8 cellular contexts compared by ENCODE assay signal in the genomic region with DNA sequence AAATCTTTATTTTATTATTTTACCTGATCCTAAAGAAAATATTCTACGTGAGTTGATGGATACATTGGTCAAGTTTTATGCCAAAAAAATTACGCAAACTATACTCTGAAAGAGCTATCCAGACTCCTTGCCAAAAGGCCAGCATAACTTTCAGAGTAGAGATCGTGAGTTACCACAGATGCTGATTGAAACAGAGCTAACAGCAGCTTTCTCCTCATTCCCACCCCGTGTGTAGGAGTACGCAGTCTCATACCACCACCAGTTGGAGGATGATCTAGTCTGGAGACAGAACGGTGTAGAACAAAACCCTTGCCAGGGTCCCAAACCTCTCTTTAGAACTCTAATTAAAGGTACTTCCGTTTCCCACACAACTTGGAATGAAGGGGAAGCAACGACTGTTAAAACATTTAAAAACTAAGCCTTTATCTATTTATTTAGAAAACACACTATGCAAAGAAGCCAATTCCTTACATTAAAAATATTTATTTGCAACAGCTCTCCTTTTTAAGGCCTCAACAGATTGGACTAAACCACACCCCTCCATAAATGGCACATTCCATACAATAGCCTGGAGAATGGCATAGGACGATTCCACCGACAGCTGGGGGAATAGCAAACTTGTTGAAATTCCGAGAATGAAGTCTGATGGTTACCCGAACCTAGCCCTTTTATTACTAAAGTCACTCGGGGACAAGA.
DNase-seq lines count a peak whose midpoint lies in the region; ATAC-seq lines count a peak whose summit lies in the region.

No MANE protein-coding gene starts in this region.

- CTCF ChIA-PET in activated naive CD4-positive, alpha-beta T cell treated with anti-CD3 and anti-CD28 coated beads, Interleukin-2, amount 10 ng/mL, durations not matched to agents 7 days and 5 days (lab: Charles Lee) = interaction anchor here (0.7 to 1.2 kb wide), 3 partner anchors 11 to 88 kb away, joined by 3 to 5 read pairs (median 3); no protein-coding TSS in a partner anchor

- H3K4me3 Mint-ChIP-seq in activated naive CD4-positive, alpha-beta T cell treated with anti-CD3 and anti-CD28 coated beads, Interleukin-2, amount 10 ng/mL, durations not matched to agents 7 days and 5 days = peak overlapping the region; percentile 93

- H3K27ac Mint-ChIP-seq in activated naive CD4-positive, alpha-beta T cell treated with anti-CD3 and anti-CD28 coated beads, Interleukin-2, amount 10 ng/mL, durations not matched to agents 7 days and 5 days = peak overlapping the region; percentile 91

- no peak for ATAC-seq in HG03045 (IDR thresholded peaks at IDR 0.05; ENCODE audit: unreplicated experiment)
- ATAC-seq in HG03457 (IDR thresholded peaks at IDR 0.05; ENCODE audit: unreplicated experiment) = no peak

- H3K9me3 Mint-ChIP-seq in activated naive CD4-positive, alpha-beta T cell treated with anti-CD3 and anti-CD28 coated beads, Interleukin-2, amount 10 ng/mL, durations not matched to agents 7 days and 5 days = no peaks in the 10 kb centered on the region

- peaks cover 4% of the 10 kb centered on the region for H3K27me3 Mint-ChIP-seq in activated naive CD4-positive, alpha-beta T cell treated with anti-CD3 and anti-CD28 coated beads, Interleukin-2, amount 10 ng/mL, durations not matched to agents 7 days and 5 days

- H3K4me1 Mint-ChIP-seq in activated naive CD4-positive, alpha-beta T cell treated with anti-CD3 and anti-CD28 coated beads, Interleukin-2, amount 10 ng/mL, durations not matched to agents 7 days and 5 days = peaks cover 58% of the 10 kb centered on the region

- DNase-seq in AG08395 (ENCODE audit: low spot score) = peak; percentile 42
- peak; percentile 78 for DNase-seq in NCI-H2227 (lab: John Stamatoyannopoulos, UW; ENCODE audit: unreplicated experiment)
- DNase-seq in activated naive CD4-positive, alpha-beta T cell treated with anti-CD3 and anti-CD28 coated beads, Interleukin-2, amount 10 ng/mL, durations not matched to agents 7 days and 5 days = peak; percentile 30
- peak; percentile 43 for DNase-seq in globus pallidus (ENCODE audit: low spot score)
- DNase-seq in putamen (ENCODE audit: low spot score) = peak; percentile 25

- peaks cover 21% of the 10 kb centered on the region for H3K36me3 Mint-ChIP-seq in activated naive CD4-positive, alpha-beta T cell treated with anti-CD3 and anti-CD28 coated beads, Interleukin-2, amount 10 ng/mL, durations not matched to agents 7 days and 5 days

- H3K4me3 ChIP-seq in GM08714 (ENCODE audit: low read length) = peak overlapping the region; percentile 99

Comparison
In these comparisons a context has a peak if more than half of its experiments do, and no peak if none do; other contexts are left out.
1. DNase-seq: peak in every context shown above with its lines; median percentile 78 in NCI-H2227; 43 in globus pallidus; 42 in AG08395; 30 in activated naive CD4-positive, alpha-beta T cell treated with anti-CD3 and anti-CD28 coated beads, Interleukin-2, amount 10 ng/mL, durations not matched to agents 7 days and 5 days; 25 in putamen.